ENCODE assay signal across 21 cellular contexts in genomic region chr13:27534108-27534975, GRCh38.
A peak's percentile ranks its signal among the peaks of the same experiment; 100 is the strongest.
DNase-seq lines count a peak whose midpoint lies in the region; ATAC-seq, FAIRE-seq and TF ChIP-seq lines count a peak whose summit lies in the region.
"Had no signal": no experiment of that assay in that cellular context is flagged by ENCODE, and none has a peak within 500 bp of the region (broad histone marks: within the 10 kb centered on the region; RNA-seq: fewer than 3 reads in every experiment).

No MANE protein-coding gene starts in this region.

- no peaks in the 10 kb centered on the region for H3K36me3 ChIP-seq in HepG2 (replicated peaks in 1 of 2; ENCODE audit: control insufficient read depth in 1 of 2, insufficient read depth in 2 of 2, low read length in 2 of 2)
- no peaks in the 10 kb centered on the region for H3K36me3 ChIP-seq in thyroid gland
- no peaks in the 10 kb centered on the region for H3K36me3 ChIP-seq in sigmoid colon
- H3K36me3 ChIP-seq: HAP-1 had no signal

- 59% methylated on average over 10 of the region's 10 CpGs for WGBS in HepG2 (ENCODE audit: low lambda C conversion rate)
- 53 to 56% methylated on average over 10 of the region's 10 CpGs for WGBS in thyroid gland, 2 donors
- 82 to 85% methylated on average over 10 of the region's 10 CpGs for WGBS in sigmoid colon, 2 donors

- ATAC-seq in HepG2 (no peak), GM21619 (IDR thresholded peaks at IDR 0.05; ENCODE audit: unreplicated experiment) (no peak)

- TF ChIP-seq POLR2A in HepG2 (IDR thresholded peaks at IDR 0.05; ENCODE audit: insufficient read depth in 1 of 2, low read depth in 2 of 2, low read length in 2 of 2) (no peak), thyroid gland (IDR thresholded peaks at IDR 0.05) (no peak), sigmoid colon (IDR thresholded peaks at IDR 0.05) (no peak)

- no peak for FAIRE-seq in HepG2 (lab: Jason Lieb, UNC)
- FAIRE-seq: GM12878, GM19239 had no signal

- H3K79me2 ChIP-seq in HepG2 (ENCODE audit: insufficient read depth, low read length): no peaks in the 10 kb centered on the region

- intact Hi-C loops in HepG2 (cut with micrococcal nuclease; ENCODE audit: unreplicated experiment) (loop anchor here (5.0 kb wide), 2 partner anchors 83 to 448 kb away; no protein-coding TSS in a partner anchor), thyroid gland (cut with DNase I) (loop anchor here (10.0 kb wide), 2 partner anchors 90 to 120 kb away; partner anchors contain the start of genes LNX2 and POLR1D), sigmoid colon (cut with DNase I) (loop anchor here (5.0 kb wide), 1 partner anchor 157 kb away; no protein-coding TSS in a partner anchor)

- no peaks in the 10 kb centered on the region for H3K27me3 ChIP-seq in HepG2 (ENCODE audit: control insufficient read depth in 1 of 2, insufficient read depth in 2 of 2, low read length in 2 of 2)
- H3K27me3 ChIP-seq in thyroid gland: no peaks in the 10 kb centered on the region
- no peaks in the 10 kb centered on the region for H3K27me3 ChIP-seq in sigmoid colon

- in situ Hi-C loops in HepG2 (cut with HindIII; ENCODE audit: extremely low pct_ligation_motif_present, low pct_unique_long_range_greater_than_20kb): loop anchor here (5.0 to 10.0 kb wide), 2 partner anchors 178 to 290 kb away; no protein-coding TSS in a partner anchor

- TF ChIP-seq EP300 in HepG2 (IDR thresholded peaks at IDR 0.05; ENCODE audit: low read depth in 2 of 2, low read length in 2 of 2) (no peak), HepG2 (CRISPR knock-in tag; IDR thresholded peaks at IDR 0.05; ENCODE audit: borderline replicate concordance) (no peak), sigmoid colon (IDR thresholded peaks at IDR 0.05) (no peak)

- H2AFZ ChIP-seq in HepG2 (ENCODE audit: low read length): no peak overlapping the region
- H2AFZ ChIP-seq: GM23248 had no signal

- H3K27ac ChIP-seq in VCaP: peak overlapping the region; percentile 10
- no peak overlapping the region for H3K27ac ChIP-seq in HepG2 (ENCODE audit: extremely low read length, insufficient read depth, low read length)
- peak overlapping the region; percentile 61 to 76 (median 64) for H3K27ac ChIP-seq in thyroid gland
- no peak overlapping the region for H3K27ac ChIP-seq in sigmoid colon
- H3K27ac ChIP-seq: GM23248 had no signal

- H4K20me1 ChIP-seq in HepG2 (ENCODE audit: insufficient read depth, low read length): no peaks in the 10 kb centered on the region

- DNase-seq in HT-29 (ENCODE audit: low spot score): peak; percentile 29
- DNase-seq in HepG2 (ENCODE audit: low spot score): no peak
- DNase-seq in thyroid gland: peak; percentile 22 to 35
- DNase-seq in NCI-H748 treated with DMSO at 0.1 percent for 48 hours (lab: John Stamatoyannopoulos, UW): no peak
- no peak for DNase-seq in sigmoid colon
- DNase-seq: AML-193; Caco-2; EL; GM23248; KG1; NCI-H1694 treated with DMSO at 0.1 percent for 48 hours; NK-92 treated with Interleukin-12 subunit alpha and Interleukin-12 subunit beta, amount 100 ng/mL, for 24 hours; PC-3; RPMI8226; SHP77 treated with DMSO at 0.1 percent for 48 hours; SK-N-SH had no signal

- no peak for TF ChIP-seq CTCF in VCaP (conservative IDR thresholded peaks at IDR 0.05)
- no peak for TF ChIP-seq CTCF in HepG2 (CRISPR knock-in tag; IDR thresholded peaks at IDR 0.05)
- TF ChIP-seq CTCF in thyroid gland (IDR thresholded peaks at IDR 0.05): no peak
- TF ChIP-seq CTCF in sigmoid colon (IDR thresholded peaks at IDR 0.05): no peak

- no peak for TF ChIP-seq RAD21 in HepG2 (CRISPR knock-in tag; IDR thresholded peaks at IDR 0.05)

- POLR2A ChIA-PET in HepG2 (lab: Yijun Ruan, JAX): interaction anchor here (0.8 to 0.9 kb wide), 2 partner anchors 84 to 85 kb away, joined by 3 read pairs; partner anchors contain the start of gene MTIF3

- no peak overlapping the region for H3K4me2 ChIP-seq in HepG2 (ENCODE audit: low read depth, low read length)

- CTCF ChIA-PET in HepG2 (lab: Yijun Ruan, JAX; ENCODE audit: low intra/inter-chr PET ratio, low total read pairs): interaction anchor here (1.6 to 2.8 kb wide), 3 partner anchors 160 to 292 kb away, joined by 6 to 29 read pairs (median 16); no protein-coding TSS in a partner anchor

- H3K4me1 ChIP-seq in HepG2 (ENCODE audit: insufficient read depth, low read length) (peaks cover 29% of the 10 kb centered on the region), thyroid gland (peaks cover 32 to 37% of the 10 kb centered on the region in 2 donors), sigmoid colon (peaks cover 0 to 16% (median 10%) of the 10 kb centered on the region in 4 donors)
- H3K4me1 ChIP-seq: HAP-1 had no signal

- no peak overlapping the region for H3K9ac ChIP-seq in HepG2 (ENCODE audit: insufficient read depth, low read depth, low read length)
- H3K9ac ChIP-seq: GM23248, SK-N-SH had no signal

- H3K4me3 ChIP-seq in HepG2 (replicated peaks in 1 of 3; ENCODE audit: insufficient read depth in 1 of 3, low read depth in 2 of 3, low read length in 3 of 3) (no peak overlapping the region), thyroid gland (replicated peaks in 1 of 3) (no peak overlapping the region), sigmoid colon (no peak overlapping the region)
- H3K4me3 ChIP-seq: GM12878, GM23248, HAP-1 had no signal

- H3K9me3 ChIP-seq in HepG2 (ENCODE audit: low read length) (no peaks in the 10 kb centered on the region), thyroid gland (no peaks in the 10 kb centered on the region), sigmoid colon (no peaks in the 10 kb centered on the region)
- H3K9me3 ChIP-seq: Caco-2, HAP-1, SK-N-SH had no signal

- no TSS peak for BruUV-seq in HepG2 (replicated peaks; lab: Mats Ljungman, UMichigan)

TF ChIP-seq in HepG2, 621 proteins besides CTCF, POLR2A, EP300 and RAD21:
- TF ChIP-seq HNF4A (CRISPR knock-in tag; IDR thresholded peaks at IDR 0.05) (peak; percentile 30; the same call in 1 of the 2 replicates), ZNF691 (CRISPR knock-in tag; IDR thresholded peaks at IDR 0.05; ENCODE audit: borderline replicate concordance, low read depth) (peak; percentile 99), NR2F6 (IDR thresholded peaks at IDR 0.05) (peak; percentile 23; the same call in 1 of the 2 replicates), NR2F6 (CRISPR knock-in tag; IDR thresholded peaks at IDR 0.05) (0 out of 2 replicates have a peak, but pooled peaks have one; percentile 45), ZBTB46 (CRISPR knock-in tag; IDR thresholded peaks at IDR 0.05; ENCODE audit: borderline replicate concordance) (no peak), MAFF (IDR thresholded peaks at IDR 0.05; ENCODE audit: low read depth, low read length) (peak; percentile 51), MAFK (conservative IDR thresholded peaks at IDR 0.05 in 1 of 2, IDR thresholded peaks at IDR 0.05 in 1 of 2; ENCODE audit: low read length in 2 of 2) (peak in 1 of 2 experiments; percentile 67; a peak in 2 of 4 replicates), NR2F1 (CRISPR knock-in tag; IDR thresholded peaks at IDR 0.05) (0 out of 4 replicates have a peak, but pooled peaks of 1 of the 2 experiments have one; percentile 14), NR3C1 (CRISPR knock-in tag; IDR thresholded peaks at IDR 0.05) (no peak)

Comparison
In these comparisons a context has a peak if more than half of its experiments do, and no peak if none do; other contexts are left out.
1. DNase-seq: peak in HT-29 (single experiment) and thyroid gland (2 of 2); none in HepG2 (single experiment), NCI-H748 treated with DMSO at 0.1 percent for 48 hours (single experiment) and sigmoid colon (single experiment).
2. H3K27ac ChIP-seq: peak in VCaP (single experiment) and thyroid gland (3 of 3); none in HepG2 (single experiment) and sigmoid colon (0 of 4).